ENCODE assay signal across 8 cellular contexts in genomic region chr12:68331869-68332725, GRCh38. TPM values are rescaled to one million over a fixed set of nuclear protein-coding genes. Genes with fewer than 3 reads are reported as not detected.
DNase-seq lines count a peak whose midpoint lies in the region; ATAC-seq and TF ChIP-seq lines count a peak whose summit lies in the region.

TSS of gene MDM1 (minus strand) at chr12:68332362. CDS start at chr12:68332245, 117 bp downstream.

- TF ChIP-seq CTCF in dorsolateral prefrontal cortex (IDR thresholded peaks at IDR 0.05 in 54 of 56, conservative IDR thresholded peaks at IDR 0.05 in 2 of 56; ENCODE audit: low read depth in 1 of 56, partially characterized antibody in 56 of 56): peak in 31 of 56 donors; percentile 6 to 57 (median 23)
- no peak for TF ChIP-seq CTCF in liver (IDR thresholded peaks at IDR 0.05; ENCODE audit: low read depth, low read length, missing input control)

- peak within 1 kb of the TSS; percentile 67 to 96 (median 90) for H3K4me2 ChIP-seq in BLaER1 treated with 17β-estradiol and CSF1 and Interleukin-3, amounts not matched to agents 10 nM and 100 nM

- peak within 1 kb of the TSS; percentile 66 to 84 (median 79) for H3K4me3 ChIP-seq in BLaER1 treated with 17β-estradiol and CSF1 and Interleukin-3, amounts not matched to agents 10 nM and 100 nM
- H3K4me3 ChIP-seq in dorsolateral prefrontal cortex (peak within 1 kb of the TSS; percentile 42 to 97 (median 91)), liver (ENCODE audit: low read depth in 1 of 3, low read length in 3 of 3) (peak within 1 kb of the TSS; percentile 78 to 92 (median 85))

- intact Hi-C loops in dorsolateral prefrontal cortex (cut with DNase I): loop anchor here (2.0 to 10.0 kb wide), 5 partner anchors 279 to 1065 kb away; partner anchors contain the start of genes RAP1B (in 2 of the 2), CAND1 (in 1 of the 2), MDM2 (in 1 of the 2) and NUP107 (in 1 of the 2)

- peaks cover 0 to 24% (median 6%) of the 10 kb centered on the region in 11 experiments; a peak in 7 of 22 replicates for H3K36me3 ChIP-seq in BLaER1 treated with 17β-estradiol and CSF1 and Interleukin-3, amounts not matched to agents 10 nM and 100 nM
- H3K36me3 ChIP-seq in liver (ENCODE audit: control insufficient read depth in 4 of 4, insufficient read depth in 3 of 4, low read depth in 1 of 4, low read length in 3 of 4): peaks cover 0 to 2% (median 0%) of the 10 kb centered on the region in 4 donors

- peak; percentile 37 to 64 for TF ChIP-seq RAD21 in liver (IDR thresholded peaks at IDR 0.05)

- H3K27ac ChIP-seq in BLaER1 treated with 17β-estradiol and CSF1 and Interleukin-3, amounts not matched to agents 10 nM and 100 nM: peak within 1 kb of the TSS; percentile 28 to 84 (median 73); a peak in 21 of 22 replicates
- H3K27ac ChIP-seq in dorsolateral prefrontal cortex (peak within 1 kb of the TSS in 55 of 59 donors; percentile 3 to 88 (median 71)), liver (ENCODE audit: low read depth in 1 of 2, low read length in 2 of 2) (peak within 1 kb of the TSS in 1 of 2 donors; percentile 49)

- no peaks in the 10 kb centered on the region for H3K27me3 ChIP-seq in BLaER1 treated with 17β-estradiol and CSF1 and Interleukin-3, amounts not matched to agents 10 nM and 100 nM
- H3K27me3 ChIP-seq in dorsolateral prefrontal cortex (no peaks in the 10 kb centered on the region), liver (ENCODE audit: control insufficient read depth in 4 of 4, insufficient read depth in 4 of 4, low read length in 3 of 4) (no peaks in the 10 kb centered on the region)

- ATAC-seq in GM19395 (IDR thresholded peaks at IDR 0.05; ENCODE audit: unreplicated experiment) (peak; percentile 99), HG03565 (IDR thresholded peaks at IDR 0.05; ENCODE audit: unreplicated experiment) (peak; percentile 94)

- peak within 1 kb of the TSS; percentile 69 to 86 (median 82) for H3K9ac ChIP-seq in BLaER1 treated with 17β-estradiol and CSF1 and Interleukin-3, amounts not matched to agents 10 nM and 100 nM
- peak within 1 kb of the TSS; percentile 55 to 67 for H3K9ac ChIP-seq in liver (ENCODE audit: low read depth in 1 of 2, low read length in 2 of 2)

- DNase-seq in NCI-H774 (lab: John Stamatoyannopoulos, UW) (peak; percentile 100), dorsolateral prefrontal cortex (peak; percentile 95 to 99 (median 98))
- DNase-seq in activated CD4-positive, alpha-beta T cell treated with anti-CD3 and anti-CD28 coated beads, Interleukin-2, amount 50 U/mL, for 4 hours: peak; percentile 94
- DNase-seq in stimulated activated CD4-positive, alpha-beta T cell treated with anti-CD3 and anti-CD28 coated beads, Interleukin-4, amount 100 ng/mL, for 24 hours: peak; percentile 96

- under 1% methylated on average over 59 of the region's 59 CpGs for WGBS in liver

- peaks cover 36 to 59% (median 47%) of the 10 kb centered on the region in 10 experiments for H3K4me1 ChIP-seq in BLaER1 treated with 17β-estradiol and CSF1 and Interleukin-3, amounts not matched to agents 10 nM and 100 nM
- peaks cover 0 to 14% (median 9%) of the 10 kb centered on the region in 4 donors for H3K4me1 ChIP-seq in liver (ENCODE audit: control insufficient read depth in 4 of 4, insufficient read depth in 4 of 4, low read length in 3 of 4)

- no peaks in the 10 kb centered on the region for H3K9me3 ChIP-seq in BLaER1 treated with 17β-estradiol and CSF1 and Interleukin-3, amounts not matched to agents 10 nM and 100 nM (replicated peaks in 1 of 11)
- no peaks in the 10 kb centered on the region for H3K9me3 ChIP-seq in liver (ENCODE audit: control insufficient read depth in 4 of 4, low read length in 3 of 4)

- no peaks in the 10 kb centered on the region for H4K20me1 ChIP-seq in BLaER1 treated with 17β-estradiol and CSF1 and Interleukin-3, amounts not matched to agents 10 nM and 100 nM

TF ChIP-seq in liver, 16 proteins besides CTCF, POLR2A, EP300 and RAD21:
- TF ChIP-seq GABPA (IDR thresholded peaks at IDR 0.05 in 1 of 2, conservative IDR thresholded peaks at IDR 0.05 in 1 of 2) (peak; percentile 40 to 79), TAF1 (conservative IDR thresholded peaks at IDR 0.05) (peak; percentile 41), SP1 (IDR thresholded peaks at IDR 0.05) (peak; percentile 89), NR2F2 (IDR thresholded peaks at IDR 0.05) (no peak), MAX (IDR thresholded peaks at IDR 0.05) (no peak), JUND (IDR thresholded peaks at IDR 0.05) (no peak), RXRA (IDR thresholded peaks at IDR 0.05) (no peak), EGR1 (IDR thresholded peaks at IDR 0.05; ENCODE audit: low read depth in 2 of 2) (no peak), FOXA1 (IDR thresholded peaks at IDR 0.05) (no peak), FOXA2 (IDR thresholded peaks at IDR 0.05) (no peak), HNF4A (conservative IDR thresholded peaks at IDR 0.05) (peak; percentile 38 to 66), YY1 (IDR thresholded peaks at IDR 0.05) (peak; percentile 97), HNF4G (IDR thresholded peaks at IDR 0.05) (peak; percentile 35), ATF3 (IDR thresholded peaks at IDR 0.05) (no peak)
- TF ChIP-seq, protein P1, sequence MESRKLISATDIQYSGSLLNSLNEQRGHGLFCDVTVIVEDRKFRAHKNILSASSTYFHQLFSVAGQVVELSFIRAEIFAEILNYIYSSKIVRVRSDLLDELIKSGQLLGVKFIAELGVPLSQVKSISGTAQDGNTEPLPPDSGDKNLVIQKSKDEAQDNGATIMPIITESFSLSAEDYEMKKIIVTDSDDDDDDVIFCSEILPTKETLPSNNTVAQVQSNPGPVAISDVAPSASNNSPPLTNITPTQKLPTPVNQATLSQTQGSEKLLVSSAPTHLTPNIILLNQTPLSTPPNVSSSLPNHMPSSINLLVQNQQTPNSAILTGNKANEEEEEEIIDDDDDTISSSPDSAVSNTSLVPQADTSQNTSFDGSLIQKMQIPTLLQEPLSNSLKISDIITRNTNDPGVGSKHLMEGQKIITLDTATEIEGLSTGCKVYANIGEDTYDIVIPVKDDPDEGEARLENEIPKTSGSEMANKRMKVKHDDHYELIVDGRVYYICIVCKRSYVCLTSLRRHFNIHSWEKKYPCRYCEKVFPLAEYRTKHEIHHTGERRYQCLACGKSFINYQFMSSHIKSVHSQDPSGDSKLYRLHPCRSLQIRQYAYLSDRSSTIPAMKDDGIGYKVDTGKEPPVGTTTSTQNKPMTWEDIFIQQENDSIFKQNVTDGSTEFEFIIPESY (IDR thresholded peaks at IDR 0.05): no peak
- TF ChIP-seq, protein P2, sequence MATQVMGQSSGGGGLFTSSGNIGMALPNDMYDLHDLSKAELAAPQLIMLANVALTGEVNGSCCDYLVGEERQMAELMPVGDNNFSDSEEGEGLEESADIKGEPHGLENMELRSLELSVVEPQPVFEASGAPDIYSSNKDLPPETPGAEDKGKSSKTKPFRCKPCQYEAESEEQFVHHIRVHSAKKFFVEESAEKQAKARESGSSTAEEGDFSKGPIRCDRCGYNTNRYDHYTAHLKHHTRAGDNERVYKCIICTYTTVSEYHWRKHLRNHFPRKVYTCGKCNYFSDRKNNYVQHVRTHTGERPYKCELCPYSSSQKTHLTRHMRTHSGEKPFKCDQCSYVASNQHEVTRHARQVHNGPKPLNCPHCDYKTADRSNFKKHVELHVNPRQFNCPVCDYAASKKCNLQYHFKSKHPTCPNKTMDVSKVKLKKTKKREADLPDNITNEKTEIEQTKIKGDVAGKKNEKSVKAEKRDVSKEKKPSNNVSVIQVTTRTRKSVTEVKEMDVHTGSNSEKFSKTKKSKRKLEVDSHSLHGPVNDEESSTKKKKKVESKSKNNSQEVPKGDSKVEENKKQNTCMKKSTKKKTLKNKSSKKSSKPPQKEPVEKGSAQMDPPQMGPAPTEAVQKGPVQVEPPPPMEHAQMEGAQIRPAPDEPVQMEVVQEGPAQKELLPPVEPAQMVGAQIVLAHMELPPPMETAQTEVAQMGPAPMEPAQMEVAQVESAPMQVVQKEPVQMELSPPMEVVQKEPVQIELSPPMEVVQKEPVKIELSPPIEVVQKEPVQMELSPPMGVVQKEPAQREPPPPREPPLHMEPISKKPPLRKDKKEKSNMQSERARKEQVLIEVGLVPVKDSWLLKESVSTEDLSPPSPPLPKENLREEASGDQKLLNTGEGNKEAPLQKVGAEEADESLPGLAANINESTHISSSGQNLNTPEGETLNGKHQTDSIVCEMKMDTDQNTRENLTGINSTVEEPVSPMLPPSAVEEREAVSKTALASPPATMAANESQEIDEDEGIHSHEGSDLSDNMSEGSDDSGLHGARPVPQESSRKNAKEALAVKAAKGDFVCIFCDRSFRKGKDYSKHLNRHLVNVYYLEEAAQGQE (IDR thresholded peaks at IDR 0.05): no peak

RNA-seq across cellular contexts. Expression of gene MDM1, which starts in this region (rescaled TPM):
- total RNA-seq in dorsolateral prefrontal cortex: 10 to 100 TPM; 14.8 to 35.5 (median 23.6) TPM
- total RNA-seq in liver: 10 to 100 TPM in 1 of 2 donors, 1 to 10 TPM in 1; 6.5 to 12.9 TPM
- 1 to 10 TPM; 2.0 to 3.8 TPM for polyA plus RNA-seq in liver
